In genomic region chr22:23222875-23223565, GRCh38 we compare ENCODE assay signal across 14 cellular contexts. TPM values are rescaled to one million over a fixed set of nuclear protein-coding genes. Genes with fewer than 3 reads are reported as not detected.
DNase-seq lines count a peak whose midpoint lies in the region; ATAC-seq, FAIRE-seq and TF ChIP-seq lines count a peak whose summit lies in the region.
"Had no signal": no experiment of that assay in that cellular context is flagged by ENCODE, and none has a peak within 500 bp of the region (broad histone marks: within the 10 kb centered on the region; RNA-seq: fewer than 3 reads in every experiment).

No MANE protein-coding gene starts in this region.

- DNase-seq in HepG2 (ENCODE audit: low spot score) (no peak), right lobe of liver (no peak), brain microvascular endothelial cell (no peak), natural killer cell (no peak), NCI-H748 (lab: John Stamatoyannopoulos, UW; ENCODE audit: unreplicated experiment) (no peak), amygdala (lab: John Stamatoyannopoulos, UW) (no peak), RKO (ENCODE audit: low spot score) (no peak)
- DNase-seq: activated CD4-positive, CD25-positive, alpha-beta regulatory T cell treated with anti-CD3 and anti-CD28 coated beads, Interleukin-2, amount 50 U/mL, for 72 hours; EL; NCI-H1105; ovary had no signal

- in situ Hi-C loops in HepG2 (cut with HindIII; ENCODE audit: extremely low pct_ligation_motif_present, low pct_unique_long_range_greater_than_20kb) (no loop called here), brain microvascular endothelial cell (cut with HindIII; ENCODE audit: low pct_ligation_motif_present, low sequenced_read_pairs) (no loop called here)

- peaks cover 2% of the 10 kb centered on the region for H3K36me3 Mint-ChIP-seq in natural killer cell

- intact Hi-C loops in HepG2 (cut with micrococcal nuclease; ENCODE audit: unreplicated experiment): no loop called here
- intact Hi-C loops in right lobe of liver (cut with DNase I): no loop called here
- intact Hi-C loops in natural killer cell (cut with micrococcal nuclease): no loop called here

- H3K9me3 Mint-ChIP-seq in natural killer cell: no peaks in the 10 kb centered on the region

- peaks cover 97 to 98% of the 10 kb centered on the region in 2 donors for H3K4me1 Mint-ChIP-seq in natural killer cell

- 100% methylated on average over 3 of the region's 4 CpGs for WGBS in HepG2 (ENCODE audit: low lambda C conversion rate)
- WGBS in right lobe of liver (ENCODE audit: insufficient coverage, low coverage, low lambda C conversion rate, missing lambda C conversion rate): 50% methylated on average over 2 of the region's 4 CpGs

- FAIRE-seq in HepG2 (lab: Jason Lieb, UNC): no peak

- TF ChIP-seq CTCF in HepG2 (CRISPR knock-in tag; IDR thresholded peaks at IDR 0.05) (no peak), right lobe of liver (IDR thresholded peaks at IDR 0.05) (no peak), brain microvascular endothelial cell (IDR thresholded peaks at IDR 0.05; ENCODE audit: low read depth, low read length, missing control alignments) (no peak), natural killer cell (IDR thresholded peaks at IDR 0.05) (no peak)

- TF ChIP-seq POLR2A in HepG2 (IDR thresholded peaks at IDR 0.05; ENCODE audit: insufficient read depth in 1 of 2, low read depth in 2 of 2, low read length in 2 of 2) (no peak), right lobe of liver (IDR thresholded peaks at IDR 0.05) (no peak)

- BruUV-seq in HepG2 (replicated peaks; lab: Mats Ljungman, UMichigan): no TSS peak

- CTCF ChIA-PET in HepG2 (lab: Yijun Ruan, JAX; ENCODE audit: low intra/inter-chr PET ratio, low total read pairs): no interaction called here

- TF ChIP-seq RAD21 in HepG2 (CRISPR knock-in tag; IDR thresholded peaks at IDR 0.05): no peak

- H3K27ac ChIP-seq in HepG2 (ENCODE audit: extremely low read length, insufficient read depth, low read length): no peak overlapping the region
- H3K27ac ChIP-seq in right lobe of liver: peak overlapping the region in 1 of 3 donors; percentile 8
- H3K27ac ChIP-seq in brain microvascular endothelial cell: peak overlapping the region; percentile 21
- H3K27ac ChIP-seq: ovary had no signal

- H3K4me2 ChIP-seq in HepG2 (ENCODE audit: low read depth, low read length): no peak overlapping the region

- no peak overlapping the region for H3K4me3 ChIP-seq in HepG2 (replicated peaks in 1 of 3; ENCODE audit: insufficient read depth in 1 of 3, low read depth in 2 of 3, low read length in 3 of 3)
- H3K4me3 ChIP-seq in right lobe of liver: no peak overlapping the region
- no peak overlapping the region for H3K4me3 ChIP-seq in brain microvascular endothelial cell (ENCODE audit: low read depth, low read length)
- H3K4me3 ChIP-seq: ovary had no signal

- no peaks in the 10 kb centered on the region for H3K27me3 Mint-ChIP-seq in natural killer cell (ENCODE audit: low read depth in 2 of 2)
- H3K27me3 Mint-ChIP-seq: B cell had no signal

- peaks cover 62% of the 10 kb centered on the region for H3K4me1 ChIP-seq in HepG2 (ENCODE audit: insufficient read depth, low read length)
- H3K4me1 ChIP-seq in right lobe of liver: peaks cover 0 to 54% (median 27%) of the 10 kb centered on the region in 4 donors

- POLR2A ChIA-PET in HepG2 (lab: Yijun Ruan, JAX): no interaction called here

- TF ChIP-seq EP300 in HepG2 (IDR thresholded peaks at IDR 0.05; ENCODE audit: low read depth in 2 of 2, low read length in 2 of 2) (no peak), HepG2 (CRISPR knock-in tag; IDR thresholded peaks at IDR 0.05; ENCODE audit: borderline replicate concordance) (no peak)

- ATAC-seq in HepG2 (no peak), right lobe of liver (no peak), natural killer cell (no peak), GM18861 (IDR thresholded peaks at IDR 0.05; ENCODE audit: unreplicated experiment) (no peak)
- ATAC-seq: esophagus mucosa had no signal

- peaks cover 42% of the 10 kb centered on the region for H4K20me1 ChIP-seq in HepG2 (ENCODE audit: insufficient read depth, low read length)

- peaks cover 92% of the 10 kb centered on the region for H3K79me2 ChIP-seq in HepG2 (ENCODE audit: insufficient read depth, low read length)

- H3K9me3 ChIP-seq in HepG2 (ENCODE audit: low read length): no peaks in the 10 kb centered on the region
- no peaks in the 10 kb centered on the region for H3K9me3 ChIP-seq in right lobe of liver
- H3K9me3 ChIP-seq: ovary had no signal

- no peaks in the 10 kb centered on the region; a peak in 4 of 5 replicates for H3K36me3 ChIP-seq in HepG2 (replicated peaks in 1 of 2; ENCODE audit: control insufficient read depth in 1 of 2, insufficient read depth in 2 of 2, low read length in 2 of 2)
- no peaks in the 10 kb centered on the region for H3K36me3 ChIP-seq in right lobe of liver
- H3K36me3 ChIP-seq in brain microvascular endothelial cell (replicated peaks): peaks cover 2% of the 10 kb centered on the region
- H3K36me3 ChIP-seq: ovary had no signal

- peak overlapping the region; percentile 43 for H3K4me3 Mint-ChIP-seq in natural killer cell
- H3K4me3 Mint-ChIP-seq: B cell had no signal

- no peak overlapping the region for H2AFZ ChIP-seq in HepG2 (ENCODE audit: low read length)

- no peak overlapping the region for H3K9ac ChIP-seq in HepG2 (ENCODE audit: insufficient read depth, low read depth, low read length)

- H3K27me3 ChIP-seq in HepG2 (ENCODE audit: control insufficient read depth in 1 of 2, insufficient read depth in 2 of 2, low read length in 2 of 2) (no peaks in the 10 kb centered on the region), right lobe of liver (no peaks in the 10 kb centered on the region), brain microvascular endothelial cell (replicated peaks) (peaks cover 8% of the 10 kb centered on the region)
- H3K27me3 ChIP-seq: ovary had no signal

- peak overlapping the region; percentile 85 to 96 for H3K27ac Mint-ChIP-seq in natural killer cell

RNA-seq across cellular contexts. Expression of gene BCR, which starts 42.7 kb away (rescaled TPM):
- total RNA-seq in HepG2 (2016; rRNA removed; fragmentation: Illumina TruSeq; extraction: Trizol) (33.6 and 35.4 TPM in 2 replicates), right lobe of liver (10 to 100 TPM; 22.7 to 28.8 (median 24.3) TPM), natural killer cell (100 to 1,000 TPM; 166 to 186 (median 167) TPM)
- 10.9 and 12.3 TPM in 2 replicates for total RNA-seq in HepG2 (2016; cell fraction: cytosol; rRNA removed; fragmentation: Illumina TruSeq; extraction: Trizol; ENCODE audit: low read depth)
- 29.4 and 37.4 TPM in 2 replicates for total RNA-seq in HepG2 (2016; cell fraction: insoluble cytoplasmic fraction; rRNA removed; fragmentation: Illumina TruSeq; extraction: Trizol)
- total RNA-seq in HepG2 (2016; cell fraction: membrane; rRNA removed; fragmentation: Illumina TruSeq; extraction: Trizol): 17.4 and 22.3 TPM in 2 replicates
- total RNA-seq in HepG2 (2016; cell fraction: nucleus; rRNA removed; fragmentation: Illumina TruSeq; extraction: Trizol): 26.4 and 32.2 TPM in 2 replicates
- 19.9 and 21.9 TPM in 2 replicates for polyA plus RNA-seq in HepG2 (2011; rRNA removed)
- polyA plus RNA-seq in HepG2 (2011; cell fraction: cytosol; rRNA removed): 28.9 and 33.8 TPM in 2 replicates
- polyA plus RNA-seq in HepG2 (2011; cell fraction: nucleus; rRNA removed): 66.0 and 71.9 TPM in 2 replicates
- polyA plus RNA-seq in HepG2 (2012): 21.2 and 25.3 TPM in 2 replicates
- polyA plus RNA-seq in HepG2 (2016; cell fraction: cytosol; fragmentation: Illumina TruSeq; extraction: Trizol; ENCODE audit: low read depth): 2.3 and 4.6 TPM in 2 replicates
- polyA plus RNA-seq in HepG2 (2016; cell fraction: insoluble cytoplasmic fraction; fragmentation: Illumina TruSeq; extraction: Trizol; ENCODE audit: low read depth): 26.5 and 34.8 TPM in 2 replicates
- 11.6 and 12.9 TPM in 2 replicates for polyA plus RNA-seq in HepG2 (2016; cell fraction: membrane; fragmentation: Illumina TruSeq; extraction: Trizol; ENCODE audit: low read depth)
- polyA plus RNA-seq in HepG2 (2016; cell fraction: nucleus; fragmentation: Illumina TruSeq; extraction: Trizol; ENCODE audit: insufficient read depth, low read depth): 45.4 and 51.6 TPM in 2 replicates
- 67.7 and 82.7 TPM in 2 replicates for polyA minus RNA-seq in HepG2 (2011; rRNA and poly(A)+ RNA removed; ENCODE audit: low replicate concordance)
- 43.0 and 57.5 TPM in 2 replicates for polyA minus RNA-seq in HepG2 (2011; cell fraction: cytosol; rRNA and poly(A)+ RNA removed)
- polyA minus RNA-seq in HepG2 (2011; cell fraction: nucleus; rRNA and poly(A)+ RNA removed): 24.6 and 32.1 TPM in 2 replicates
